1 cellular context compared by ENCODE assay signal in genomic region chr1:193104496-193104905, GRCh38.
TF ChIP-seq lines count a peak whose summit lies in the region.

No MANE protein-coding gene starts in this region.

TF ChIP-seq in HepG2, 621 proteins besides CTCF, POLR2A, EP300 and RAD21:
- TF ChIP-seq ZNF367 (CRISPR knock-in tag; IDR thresholded peaks at IDR 0.05; ENCODE audit: borderline replicate concordance) (no peak), HDAC2 (CRISPR knock-in tag; IDR thresholded peaks at IDR 0.05) (0 out of 2 replicates have a peak, but pooled peaks have one; percentile 5), UBTF (CRISPR knock-in tag; IDR thresholded peaks at IDR 0.05) (peak; percentile 29; the same call in 1 of the 2 replicates), ZMYM3 (CRISPR knock-in tag; IDR thresholded peaks at IDR 0.05) (0 out of 2 replicates have a peak, but pooled peaks have one; percentile 22), DNMT3B (CRISPR knock-in tag; conservative IDR thresholded peaks at IDR 0.05) (0 out of 2 replicates have a peak, but pooled peaks have one; percentile 30), MLXIP (CRISPR knock-in tag; IDR thresholded peaks at IDR 0.05; ENCODE audit: borderline replicate concordance) (no peak), ZNF605 (CRISPR knock-in tag; IDR thresholded peaks at IDR 0.05) (peak; percentile 12; the same call in 1 of the 2 replicates), SSRP1 (CRISPR knock-in tag; IDR thresholded peaks at IDR 0.05) (0 out of 2 replicates have a peak, but pooled peaks have one; percentile 24), ZNF350 (CRISPR knock-in tag; IDR thresholded peaks at IDR 0.05; ENCODE audit: borderline replicate concordance, low read depth) (peak; percentile 42; the same call in 1 of the 2 replicates), KMT2A (CRISPR knock-in tag; IDR thresholded peaks at IDR 0.05) (peak; percentile 27; the same call in 1 of the 2 replicates), ZNF7 (CRISPR knock-in tag; IDR thresholded peaks at IDR 0.05) (no peak), RBFOX2 (IDR thresholded peaks at IDR 0.05; ENCODE audit: low read depth, low read length) (no peak), ZNF121 (CRISPR knock-in tag; IDR thresholded peaks at IDR 0.05) (no peak), GABPA (IDR thresholded peaks at IDR 0.05; ENCODE audit: low read depth, low read length) (no peak), GABPA (CRISPR knock-in tag; IDR thresholded peaks at IDR 0.05; ENCODE audit: low read depth) (peak; percentile 16; the same call in 1 of the 2 replicates), GABPB1 (CRISPR knock-in tag; IDR thresholded peaks at IDR 0.05) (0 out of 2 replicates have a peak, but pooled peaks have one; percentile 32), KMT2B (CRISPR knock-in tag; IDR thresholded peaks at IDR 0.05) (0 out of 2 replicates have a peak, but pooled peaks have one; percentile 23), SIN3A (IDR thresholded peaks at IDR 0.05; ENCODE audit: borderline replicate concordance, low read depth, low read length) (peak; percentile 51; the same call in 1 of the 2 replicates), ZMAT3 (CRISPR knock-in tag; conservative IDR thresholded peaks at IDR 0.05) (0 out of 2 replicates have a peak, but pooled peaks have one; percentile 2), ZNF407 (CRISPR knock-in tag; IDR thresholded peaks at IDR 0.05; ENCODE audit: not compliant biosample characterization) (peak; percentile 100), ZNF644 (CRISPR knock-in tag; IDR thresholded peaks at IDR 0.05; ENCODE audit: low read depth) (no peak), ETV5 (CRISPR knock-in tag; IDR thresholded peaks at IDR 0.05; ENCODE audit: borderline replicate concordance) (peak; percentile 27; the same call in 1 of the 2 replicates), ZNF800 (CRISPR knock-in tag; IDR thresholded peaks at IDR 0.05) (no peak)
TF ChIP-seq in HepG2: peak in this region for 15.
